Comparison of ENCODE assay signal across 8 cellular contexts in the genomic region with DNA sequence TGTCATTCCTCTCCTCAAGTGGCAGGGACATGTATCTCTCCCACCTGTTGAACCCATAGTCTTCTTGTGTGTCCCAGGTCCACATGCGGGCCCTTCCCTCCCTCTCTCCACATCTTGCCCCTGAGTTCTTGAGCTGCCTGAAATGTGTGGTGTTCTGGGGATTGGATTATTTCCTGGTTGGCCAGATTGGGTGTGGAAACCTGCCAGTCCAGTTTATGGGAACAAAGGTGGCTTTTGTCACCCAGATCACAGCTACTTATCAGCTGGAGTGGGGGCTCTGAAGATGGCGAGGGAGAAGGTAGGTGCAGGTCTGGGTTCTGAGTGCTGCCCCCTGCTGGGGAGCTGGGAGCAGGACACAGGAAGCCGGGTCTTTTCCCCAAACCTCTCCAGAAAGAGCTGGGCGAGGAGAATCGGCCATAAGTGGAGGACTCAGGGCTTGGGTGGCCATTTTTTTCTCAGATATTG. TPM values are rescaled to one million over a fixed set of nuclear protein-coding genes. Genes with fewer than 3 reads are reported as not detected.
DNase-seq lines count a peak whose midpoint lies in the region; ATAC-seq and TF ChIP-seq lines count a peak whose summit lies in the region.

No MANE protein-coding gene starts in this region.

- H3K4me3 ChIP-seq in ascending aorta (no peak overlapping the region), liver (ENCODE audit: low read depth in 1 of 3, low read length in 3 of 3) (no peak overlapping the region), stomach (peak overlapping the region in 1 of 4 donors; percentile 27)

- peak; percentile 84 for TF ChIP-seq CTCF in HFFc6 (IDR thresholded peaks at IDR 0.05)
- peak; percentile 18 to 37 (median 27) for TF ChIP-seq CTCF in ascending aorta (IDR thresholded peaks at IDR 0.05)
- TF ChIP-seq CTCF in liver (IDR thresholded peaks at IDR 0.05; ENCODE audit: low read depth, low read length, missing input control), result peak; percentile 60
- TF ChIP-seq CTCF in stomach (IDR thresholded peaks at IDR 0.05), result peak in 5 of 7 experiments; percentile 54 to 76 (median 65)

- H3K36me3 Mint-ChIP-seq in HFFc6 (ENCODE audit: low read depth), result no peaks in the 10 kb centered on the region; the same call in 1 of the 2 replicates

- no peak for ATAC-seq in GM21381 (IDR thresholded peaks at IDR 0.05; ENCODE audit: unreplicated experiment)

- no peaks in the 10 kb centered on the region for H3K9me3 Mint-ChIP-seq in HFFc6

- H3K27ac Mint-ChIP-seq in HFFc6, result no peak overlapping the region

- H3K27me3 ChIP-seq in ascending aorta (no peaks in the 10 kb centered on the region), liver (ENCODE audit: control insufficient read depth in 4 of 4, insufficient read depth in 4 of 4, low read length in 3 of 4) (no peaks in the 10 kb centered on the region), stomach (no peaks in the 10 kb centered on the region)

- H3K36me3 ChIP-seq in ascending aorta (peaks cover 0 to 12% of the 10 kb centered on the region in 2 donors), liver (ENCODE audit: control insufficient read depth in 4 of 4, insufficient read depth in 3 of 4, low read depth in 1 of 4, low read length in 3 of 4) (peaks cover 6 to 24% (median 13%) of the 10 kb centered on the region in 4 donors), stomach (peaks cover 7 to 41% (median 30%) of the 10 kb centered on the region in 4 donors)

- no peak overlapping the region for H3K27ac ChIP-seq in ascending aorta
- peak overlapping the region; percentile 28 to 42 for H3K27ac ChIP-seq in liver (ENCODE audit: low read depth in 1 of 2, low read length in 2 of 2)
- peak overlapping the region; percentile 77 to 86 (median 81) for H3K27ac ChIP-seq in stomach

- intact Hi-C loops in ascending aorta (cut with DNase I) (no loop called here), stomach (cut with DNase I; ENCODE audit: low total_unique reads) (no loop called here)

- H3K4me1 Mint-ChIP-seq in HFFc6 (ENCODE audit: low read depth), result peaks cover 43% of the 10 kb centered on the region

- H3K9ac ChIP-seq in liver (ENCODE audit: low read depth in 1 of 2, low read length in 2 of 2), result no peak overlapping the region

- 71% methylated on average over 5 of the region's 5 CpGs for WGBS in liver
- 26 to 46% (median 44%) methylated on average over 4 to 5 of the region's 5 CpGs for WGBS in stomach, 5 donors

- H3K4me1 ChIP-seq in ascending aorta, result no peaks in the 10 kb centered on the region
- peaks cover 21 to 82% (median 60%) of the 10 kb centered on the region in 4 donors for H3K4me1 ChIP-seq in liver (ENCODE audit: control insufficient read depth in 4 of 4, insufficient read depth in 4 of 4, low read length in 3 of 4)
- H3K4me1 ChIP-seq in stomach, result peaks cover 50 to 93% (median 76%) of the 10 kb centered on the region in 4 donors

- no peak for TF ChIP-seq POLR2A in stomach (IDR thresholded peaks at IDR 0.05)

- peak; percentile 39 to 68 for TF ChIP-seq RAD21 in liver (IDR thresholded peaks at IDR 0.05)

- no peaks in the 10 kb centered on the region for H3K9me3 ChIP-seq in ascending aorta
- no peaks in the 10 kb centered on the region for H3K9me3 ChIP-seq in liver (ENCODE audit: control insufficient read depth in 4 of 4, low read length in 3 of 4)
- H3K9me3 ChIP-seq in stomach, result no peaks in the 10 kb centered on the region

- DNase-seq in NCI-H1694 (lab: John Stamatoyannopoulos, UW) (peak; percentile 2), NCI-H1694 treated with DMSO at 0.1 percent for 48 hours (lab: John Stamatoyannopoulos, UW) (no peak), HFFc6 (no peak), SK-MEL-5 (ENCODE audit: low read depth, low spot score) (peak; percentile 76), ascending aorta (ENCODE audit: low spot score in 2 of 2) (no peak), stomach (peak; percentile 73)

- no peak for TF ChIP-seq EP300 in stomach (IDR thresholded peaks at IDR 0.05)

- peaks cover 4% of the 10 kb centered on the region for H3K27me3 Mint-ChIP-seq in HFFc6 (ENCODE audit: insufficient read depth)

- no peak overlapping the region for H3K4me3 Mint-ChIP-seq in HFFc6

- in situ Hi-C loops in SK-MEL-5 (cut with HindIII; ENCODE audit: low pct_unique_long_range_greater_than_20kb, low sequenced_read_pairs), result no loop called here

TF ChIP-seq in liver, 16 proteins besides CTCF, POLR2A, EP300 and RAD21 (continues in another document):
- TF ChIP-seq HNF4G (IDR thresholded peaks at IDR 0.05) (no peak), RXRA (IDR thresholded peaks at IDR 0.05) (no peak), GABPA (IDR thresholded peaks at IDR 0.05 in 1 of 2, conservative IDR thresholded peaks at IDR 0.05 in 1 of 2) (no peak), SP1 (IDR thresholded peaks at IDR 0.05) (peak; percentile 43), EGR1 (IDR thresholded peaks at IDR 0.05; ENCODE audit: low read depth in 2 of 2) (no peak), NR2F2 (IDR thresholded peaks at IDR 0.05) (no peak), YY1 (IDR thresholded peaks at IDR 0.05) (peak; percentile 15), FOXA1 (IDR thresholded peaks at IDR 0.05) (no peak), TAF1 (conservative IDR thresholded peaks at IDR 0.05) (no peak), FOXA2 (IDR thresholded peaks at IDR 0.05) (no peak), HNF4A (conservative IDR thresholded peaks at IDR 0.05) (peak; percentile 7 to 8), JUND (IDR thresholded peaks at IDR 0.05) (no peak)
- TF ChIP-seq, protein P1, sequence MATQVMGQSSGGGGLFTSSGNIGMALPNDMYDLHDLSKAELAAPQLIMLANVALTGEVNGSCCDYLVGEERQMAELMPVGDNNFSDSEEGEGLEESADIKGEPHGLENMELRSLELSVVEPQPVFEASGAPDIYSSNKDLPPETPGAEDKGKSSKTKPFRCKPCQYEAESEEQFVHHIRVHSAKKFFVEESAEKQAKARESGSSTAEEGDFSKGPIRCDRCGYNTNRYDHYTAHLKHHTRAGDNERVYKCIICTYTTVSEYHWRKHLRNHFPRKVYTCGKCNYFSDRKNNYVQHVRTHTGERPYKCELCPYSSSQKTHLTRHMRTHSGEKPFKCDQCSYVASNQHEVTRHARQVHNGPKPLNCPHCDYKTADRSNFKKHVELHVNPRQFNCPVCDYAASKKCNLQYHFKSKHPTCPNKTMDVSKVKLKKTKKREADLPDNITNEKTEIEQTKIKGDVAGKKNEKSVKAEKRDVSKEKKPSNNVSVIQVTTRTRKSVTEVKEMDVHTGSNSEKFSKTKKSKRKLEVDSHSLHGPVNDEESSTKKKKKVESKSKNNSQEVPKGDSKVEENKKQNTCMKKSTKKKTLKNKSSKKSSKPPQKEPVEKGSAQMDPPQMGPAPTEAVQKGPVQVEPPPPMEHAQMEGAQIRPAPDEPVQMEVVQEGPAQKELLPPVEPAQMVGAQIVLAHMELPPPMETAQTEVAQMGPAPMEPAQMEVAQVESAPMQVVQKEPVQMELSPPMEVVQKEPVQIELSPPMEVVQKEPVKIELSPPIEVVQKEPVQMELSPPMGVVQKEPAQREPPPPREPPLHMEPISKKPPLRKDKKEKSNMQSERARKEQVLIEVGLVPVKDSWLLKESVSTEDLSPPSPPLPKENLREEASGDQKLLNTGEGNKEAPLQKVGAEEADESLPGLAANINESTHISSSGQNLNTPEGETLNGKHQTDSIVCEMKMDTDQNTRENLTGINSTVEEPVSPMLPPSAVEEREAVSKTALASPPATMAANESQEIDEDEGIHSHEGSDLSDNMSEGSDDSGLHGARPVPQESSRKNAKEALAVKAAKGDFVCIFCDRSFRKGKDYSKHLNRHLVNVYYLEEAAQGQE (IDR thresholded peaks at IDR 0.05), result no peak
- TF ChIP-seq, protein P2, sequence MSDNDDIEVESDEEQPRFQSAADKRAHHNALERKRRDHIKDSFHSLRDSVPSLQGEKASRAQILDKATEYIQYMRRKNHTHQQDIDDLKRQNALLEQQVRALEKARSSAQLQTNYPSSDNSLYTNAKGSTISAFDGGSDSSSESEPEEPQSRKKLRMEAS (IDR thresholded peaks at IDR 0.05), result no peak
- TF ChIP-seq, protein P3, sequence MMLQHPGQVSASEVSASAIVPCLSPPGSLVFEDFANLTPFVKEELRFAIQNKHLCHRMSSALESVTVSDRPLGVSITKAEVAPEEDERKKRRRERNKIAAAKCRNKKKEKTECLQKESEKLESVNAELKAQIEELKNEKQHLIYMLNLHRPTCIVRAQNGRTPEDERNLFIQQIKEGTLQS (IDR thresholded peaks at IDR 0.05), result no peak

RNA-seq across cellular contexts. Expression of a gene that starts 14.2 kb away (rescaled TPM):
- total RNA-seq in HFFc6 (2021; fragmentation: NEBNext Ultra II Directional; extraction: Animal tissue kit (Norgen Biotek cat#: 25700)), result 1 to 10 TPM; 3.2 to 4.6 (median 4.1) TPM
- total RNA-seq in SK-MEL-5 (2014; rRNA removed; shearing (Covaris generic)), result 0.67 and 0.95 TPM in 2 replicates
- 3.5 TPM in 2 replicates for polyA plus RNA-seq in SK-MEL-5 (2015; cell fraction: cytosol; rRNA removed)
- 15.4 and 22.2 TPM in 2 replicates for polyA plus RNA-seq in SK-MEL-5 (2015; cell fraction: nucleus; rRNA removed)
- 9.6 TPM for total RNA-seq in ascending aorta
- 10 to 100 TPM; 10.6 to 21.4 TPM for total RNA-seq in liver
- polyA plus RNA-seq in liver, result 10 to 100 TPM in 1 of 2 donors, 1 to 10 TPM in 1; 7.5 to 17.9 TPM
- total RNA-seq in stomach, result 10 to 100 TPM; 16.8 to 58.0 (median 38.6) TPM
- 10 to 100 TPM in 2 of 3 donors, 1 to 10 TPM in 1; 5.4 to 15.0 (median 13.5) TPM for polyA plus RNA-seq in stomach

RNA-seq across cellular contexts. Expression of a gene that starts 26.6 kb away (rescaled TPM):
- not detected for total RNA-seq in HFFc6 (2021; fragmentation: NEBNext Ultra II Directional; extraction: Animal tissue kit (Norgen Biotek cat#: 25700))
- not detected in 2 replicates for total RNA-seq in SK-MEL-5 (2014; rRNA removed; shearing (Covaris generic))
- not detected in 2 replicates for polyA plus RNA-seq in SK-MEL-5 (2015; cell fraction: cytosol; rRNA removed)
- polyA plus RNA-seq in SK-MEL-5 (2015; cell fraction: nucleus; rRNA removed), result not detected in 2 replicates
- total RNA-seq in ascending aorta, result 14.5 TPM
- 10 to 100 TPM; 21.1 to 27.2 TPM for total RNA-seq in liver
- 10 to 100 TPM in 1 of 2 donors, 1 to 10 TPM in 1; 3.2 to 12.8 TPM for polyA plus RNA-seq in liver
- total RNA-seq in stomach, result 10 to 100 TPM in 3 of 5 donors, 1 to 10 TPM in 1, not detected in 1; 5.3 to 18.4 (median 16.1) TPM
- polyA plus RNA-seq in stomach, result 1 to 10 TPM; 1.4 to 5.2 (median 5.0) TPM

RNA-seq across cellular contexts. Expression of a gene that starts 43.5 kb away (rescaled TPM):
- total RNA-seq in HFFc6 (2021; fragmentation: NEBNext Ultra II Directional; extraction: Animal tissue kit (Norgen Biotek cat#: 25700)), result 10 to 100 TPM; 28.7 to 56.6 (median 46.7) TPM
- total RNA-seq in SK-MEL-5 (2014; rRNA removed; shearing (Covaris generic)), result 30.6 and 31.1 TPM in 2 replicates
- 19.7 and 21.6 TPM in 2 replicates for polyA plus RNA-seq in SK-MEL-5 (2015; cell fraction: cytosol; rRNA removed)
- 92.1 and 104 TPM in 2 replicates for polyA plus RNA-seq in SK-MEL-5 (2015; cell fraction: nucleus; rRNA removed)
- total RNA-seq in ascending aorta (54.3 TPM), liver (10 to 100 TPM; 20.9 to 27.0 TPM), stomach (10 to 100 TPM; 13.6 to 78.2 (median 41.5) TPM)
- polyA plus RNA-seq in liver (1 to 10 TPM; 5.9 to 7.6 TPM), stomach (10 to 100 TPM in 1 of 3 donors, 1 to 10 TPM in 2; 8.9 to 20.7 (median 9.7) TPM)

Comparison
In these comparisons a context has a peak if more than half of its experiments do, and no peak if none do; other contexts are left out.
1. DNase-seq: peak in NCI-H1694 (single experiment), SK-MEL-5 (single experiment) and stomach (single experiment); none in NCI-H1694 treated with DMSO at 0.1 percent for 48 hours (single experiment), HFFc6 (single experiment) and ascending aorta (0 of 2).
2. CTCF ChIP-seq: peak in every context shown above with its lines; median percentile 84 in HFFc6; 65 in stomach; 60 in liver; 27 in ascending aorta.
3. H3K27ac ChIP-seq: peak in liver (2 of 2) and stomach (5 of 5); none in ascending aorta (0 of 2).